In the genomic region with DNA sequence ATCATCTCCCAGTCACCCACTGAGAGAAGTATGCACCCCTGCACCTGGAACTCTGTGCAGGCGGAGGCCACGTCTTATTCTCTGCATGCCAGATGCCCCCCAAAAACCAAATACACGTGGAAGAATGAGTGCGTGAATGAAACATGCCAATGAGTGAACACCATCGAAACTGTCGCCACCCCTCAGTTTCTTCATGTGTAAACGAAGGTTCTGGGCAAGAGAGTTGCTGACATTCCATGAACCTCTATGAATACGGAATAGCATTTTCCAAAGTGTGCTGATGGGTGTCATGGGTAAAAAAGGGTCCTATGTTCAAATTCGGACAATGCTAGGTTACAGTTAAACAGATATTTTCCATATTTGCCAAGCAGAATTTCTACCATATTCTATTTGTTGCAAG, we compare ENCODE assay signal across 30 cellular contexts. TPM values are rescaled to one million over a fixed set of nuclear protein-coding genes. Genes with fewer than 3 reads are reported as not detected.
A peak's percentile ranks its signal among the peaks of the same experiment; 100 is the strongest.
DNase-seq lines count a peak whose midpoint lies in the region; ATAC-seq, FAIRE-seq and TF ChIP-seq lines count a peak whose summit lies in the region.
"Had no signal": no experiment of that assay in that cellular context is flagged by ENCODE, and none has a peak within 500 bp of the region (broad histone marks: within the 10 kb centered on the region; RNA-seq: fewer than 3 reads in every experiment).

No MANE protein-coding gene starts in this region.

- no peaks in the 10 kb centered on the region for H3K79me2 ChIP-seq in osteoblast (ENCODE audit: insufficient read depth, low read length)

- H3K4me2 ChIP-seq in osteoblast (ENCODE audit: insufficient read depth, low read length), result no peak overlapping the region
- H3K4me2 ChIP-seq: BLaER1 had no signal

- no peaks in the 10 kb centered on the region for H3K9me3 Mint-ChIP-seq in natural killer cell treated with Interleukin-12 subunit alpha and Interleukin-12 subunit beta and Interleukin-15 and Interleukin-18, amount 100 ng/mL, for 72 hours
- H3K9me3 Mint-ChIP-seq in natural killer cell, result peaks cover 0 to 3% of the 10 kb centered on the region in 2 donors
- H3K9me3 Mint-ChIP-seq: CD8-positive, alpha-beta memory T cell had no signal

- peaks cover 0 to 7% of the 10 kb centered on the region in 2 donors for H3K4me1 Mint-ChIP-seq in natural killer cell treated with Interleukin-12 subunit alpha and Interleukin-12 subunit beta and Interleukin-15 and Interleukin-18, amount 100 ng/mL, for 72 hours (ENCODE audit: low read depth in 2 of 2)
- H3K4me1 Mint-ChIP-seq in natural killer cell, result no peaks in the 10 kb centered on the region
- H3K4me1 Mint-ChIP-seq: CD4-positive, alpha-beta memory T cell; CD8-positive, alpha-beta memory T cell had no signal

- H3K4me3 ChIP-seq in body of pancreas (no peak overlapping the region), osteoblast (ENCODE audit: insufficient read depth, low read length) (no peak overlapping the region), kidney (ENCODE audit: low read length in 2 of 2) (no peak overlapping the region)
- H3K4me3 ChIP-seq: BLaER1, GM12878 had no signal

- no peak overlapping the region for H3K4me3 Mint-ChIP-seq in natural killer cell treated with Interleukin-12 subunit alpha and Interleukin-12 subunit beta and Interleukin-15 and Interleukin-18, amount 100 ng/mL, for 72 hours
- H3K4me3 Mint-ChIP-seq in natural killer cell, result no peak overlapping the region
- H3K4me3 Mint-ChIP-seq: CD14-positive monocyte; CD4-positive, alpha-beta memory T cell; CD4-positive, CD25-positive, alpha-beta regulatory T cell had no signal

- no peaks in the 10 kb centered on the region for H3K27me3 ChIP-seq in body of pancreas
- H3K27me3 ChIP-seq in osteoblast (ENCODE audit: insufficient read depth, low read length), result no peaks in the 10 kb centered on the region
- H3K27me3 ChIP-seq: BE2C, BLaER1 had no signal

- H3K36me3 ChIP-seq in body of pancreas (replicated peaks in 1 of 2; ENCODE audit: insufficient read depth in 1 of 2, low read depth in 2 of 2) (no peaks in the 10 kb centered on the region), osteoblast (ENCODE audit: insufficient read depth, low read length) (no peaks in the 10 kb centered on the region), kidney (ENCODE audit: control insufficient read depth in 1 of 2, insufficient read depth in 2 of 2, low read length in 2 of 2) (no peaks in the 10 kb centered on the region)
- H3K36me3 ChIP-seq: BE2C, BLaER1 had no signal

- H4K20me1 ChIP-seq in osteoblast (ENCODE audit: insufficient read depth, low read length), result no peaks in the 10 kb centered on the region
- H4K20me1 ChIP-seq: BLaER1 had no signal

- no peak overlapping the region for H3K27ac Mint-ChIP-seq in natural killer cell treated with Interleukin-12 subunit alpha and Interleukin-12 subunit beta and Interleukin-15 and Interleukin-18, amount 100 ng/mL, for 72 hours
- H3K27ac Mint-ChIP-seq in natural killer cell, result no peak overlapping the region
- H3K27ac Mint-ChIP-seq: CD4-positive, CD25-positive, alpha-beta regulatory T cell had no signal

- H3K36me3 Mint-ChIP-seq in natural killer cell treated with Interleukin-12 subunit alpha and Interleukin-12 subunit beta and Interleukin-15 and Interleukin-18, amount 100 ng/mL, for 72 hours, result no peaks in the 10 kb centered on the region
- no peaks in the 10 kb centered on the region for H3K36me3 Mint-ChIP-seq in natural killer cell
- H3K36me3 Mint-ChIP-seq: CD14-positive monocyte; CD4-positive, alpha-beta memory T cell; CD4-positive, CD25-positive, alpha-beta regulatory T cell had no signal

- intact Hi-C loops in natural killer cell (cut with micrococcal nuclease) (no loop called here), body of pancreas (cut with DNase I) (no loop called here), kidney (cut with DNase I) (no loop called here)

- no peak for TF ChIP-seq CTCF in natural killer cell (IDR thresholded peaks at IDR 0.05)
- TF ChIP-seq CTCF in VCaP (conservative IDR thresholded peaks at IDR 0.05), result no peak
- TF ChIP-seq CTCF in body of pancreas (IDR thresholded peaks at IDR 0.05), result no peak
- no peak for TF ChIP-seq CTCF in osteoblast (IDR thresholded peaks at IDR 0.05; ENCODE audit: extremely low read depth, low read depth, low read length)
- TF ChIP-seq CTCF in kidney (IDR thresholded peaks at IDR 0.05; ENCODE audit: borderline replicate concordance, extremely low read depth, insufficient read depth), result no peak

- no peak for ATAC-seq in natural killer cell treated with Interleukin-12 subunit alpha and Interleukin-12 subunit beta and Interleukin-15 and Interleukin-18, amount 100 ng/mL, for 72 hours
- no peak for ATAC-seq in natural killer cell
- ATAC-seq in body of pancreas, result no peak
- ATAC-seq in GM21529 (IDR thresholded peaks at IDR 0.05; ENCODE audit: unreplicated experiment), result no peak
- ATAC-seq in HG03442 (IDR thresholded peaks at IDR 0.05; ENCODE audit: unreplicated experiment), result no peak
- ATAC-seq: GM12878 had no signal

- TF ChIP-seq POLR2A in body of pancreas (IDR thresholded peaks at IDR 0.05), result no peak

- H3K4me1 ChIP-seq in body of pancreas (peaks cover 35% of the 10 kb centered on the region), osteoblast (ENCODE audit: insufficient read depth, low read length) (peaks cover 16% of the 10 kb centered on the region), kidney (ENCODE audit: control insufficient read depth in 1 of 2, insufficient read depth in 1 of 2, low read depth in 1 of 2, low read length in 2 of 2) (no peaks in the 10 kb centered on the region)
- H3K4me1 ChIP-seq: BE2C, BLaER1 had no signal

- H3K27me3 Mint-ChIP-seq in natural killer cell treated with Interleukin-12 subunit alpha and Interleukin-12 subunit beta and Interleukin-15 and Interleukin-18, amount 100 ng/mL, for 72 hours, result peaks cover 0 to 4% of the 10 kb centered on the region in 2 donors
- H3K27me3 Mint-ChIP-seq in natural killer cell (ENCODE audit: low read depth in 2 of 2), result peaks cover 0 to 5% of the 10 kb centered on the region in 2 donors

- H3K9ac ChIP-seq in kidney (ENCODE audit: low read length in 2 of 2), result no peak overlapping the region
- H3K9ac ChIP-seq: BLaER1 had no signal

- H3K9me3 ChIP-seq in body of pancreas (no peaks in the 10 kb centered on the region), osteoblast (ENCODE audit: low read depth, low read length) (no peaks in the 10 kb centered on the region), kidney (ENCODE audit: control insufficient read depth in 1 of 2, low read length in 2 of 2) (peaks cover 0 to 4% of the 10 kb centered on the region in 2 donors)
- H3K9me3 ChIP-seq: BE2C had no signal

- H3K27ac ChIP-seq in VCaP (peak overlapping the region; percentile 50), body of pancreas (peak overlapping the region; percentile 68 to 80 (median 77)), osteoblast (ENCODE audit: low read depth, low read length) (no peak overlapping the region), kidney (ENCODE audit: low read depth in 2 of 2, low read length in 2 of 2) (no peak overlapping the region)
- H3K27ac ChIP-seq: BLaER1 had no signal

- WGBS in body of pancreas, 2 donors, result 85 to 90% methylated on average over 9 of the region's 9 CpGs

- H2AFZ ChIP-seq in osteoblast (ENCODE audit: low read length), result no peak overlapping the region

- peak; percentile 15 for DNase-seq in natural killer cell treated with Interleukin-12 subunit alpha and Interleukin-12 subunit beta and Interleukin-15 and Interleukin-18, amount 100 ng/mL, for 72 hours (ENCODE audit: low spot score)
- DNase-seq in natural killer cell (no peak), body of pancreas (no peak), osteoblast (ENCODE audit: insufficient read length, low spot score, missing footprints) (peak; percentile 10), kidney (no peak)
- DNase-seq: 8988T; ACHN; BE2C; C1 segment of cervical spinal cord; CD4-positive, alpha-beta memory T cell; CD4-positive, CD25-positive, alpha-beta regulatory T cell; CD8-positive, alpha-beta memory T cell; COR-L47; DMS 273 treated with DMSO at 0.1 percent for 48 hours; DMS153; DMS53; DMS79; DND-41; EL; GDM1 had no signal

- FAIRE-seq in kidney (lab: Jason Lieb, UNC), result no peak
- FAIRE-seq: A204.1, GM12878, GM12892, GM18507 had no signal

RNA-seq across cellular contexts. Expression of a gene that starts 19.8 kb away (rescaled TPM):
- not detected for total RNA-seq in natural killer cell treated with Interleukin-12 subunit alpha and Interleukin-12 subunit beta and Interleukin-15 and Interleukin-18, amount 100 ng/mL, for 72 hours
- total RNA-seq in natural killer cell (not detected), body of pancreas (1 to 10 TPM in 1 of 2 donors, under 1 TPM in 1; 0.78 to 3.6 TPM), osteoblast (1.1 and 1.2 TPM in 2 replicates), kidney (1.3 TPM)
- polyA plus RNA-seq in kidney (ENCODE audit: insufficient read depth, low read depth, low replicate concordance), result 0.15 TPM
- total RNA-seq: CD4-positive, alpha-beta memory T cell; CD4-positive, CD25-positive, alpha-beta regulatory T cell; CD8-positive, alpha-beta memory T cell; G401; GM12878 had no signal
- polyA plus RNA-seq: CD14-positive monocyte; CD4-positive, alpha-beta memory T cell; CD8-positive, alpha-beta memory T cell; GM12878 had no signal

RNA-seq across cellular contexts. Expression of a gene that starts 24.2 kb away (rescaled TPM):
- total RNA-seq in natural killer cell treated with Interleukin-12 subunit alpha and Interleukin-12 subunit beta and Interleukin-15 and Interleukin-18, amount 100 ng/mL, for 72 hours, result 10 to 100 TPM; 62.3 to 95.6 TPM
- total RNA-seq in natural killer cell (10 to 100 TPM; 73.9 to 98.0 (median 83.5) TPM), body of pancreas (10 to 100 TPM; 36.6 to 50.4 TPM), osteoblast (46.9 and 50.3 TPM in 2 replicates), kidney (48.8 TPM)
- 17.5 TPM for polyA plus RNA-seq in kidney (ENCODE audit: insufficient read depth, low read depth, low replicate concordance)

Comparison
In these comparisons a context has a peak if more than half of its experiments do, and no peak if none do; other contexts are left out.
1. DNase-seq: peak in natural killer cell treated with Interleukin-12 subunit alpha and Interleukin-12 subunit beta and Interleukin-15 and Interleukin-18, amount 100 ng/mL, for 72 hours (single experiment) and osteoblast (single experiment); none in natural killer cell (single experiment), body of pancreas (0 of 4) and kidney (single experiment).
2. H3K27ac ChIP-seq: peak in VCaP (single experiment) and body of pancreas (4 of 4); none in osteoblast (single experiment) and kidney (0 of 2).